Comparison of ENCODE assay signal across 15 cellular contexts in genomic region chr11:1260620-1261019, GRCh38. TPM values are rescaled to one million over a fixed set of nuclear protein-coding genes. Genes with fewer than 3 reads are reported as not detected.
DNase-seq lines count a peak whose midpoint lies in the region; ATAC-seq, FAIRE-seq and TF ChIP-seq lines count a peak whose summit lies in the region.
"Had no signal": no experiment of that assay in that cellular context is flagged by ENCODE, and none has a peak within 500 bp of the region (broad histone marks: within the 10 kb centered on the region; RNA-seq: fewer than 3 reads in every experiment).

No MANE protein-coding gene starts in this region.

- peaks cover 13% of the 10 kb centered on the region for H3K4me1 Mint-ChIP-seq in stimulated activated memory B cell treated with anti-CD40 and anti-IgM and Interleukin-4, amounts not matched to agents 10 μg/mL and 1 μg/mL and 100 μg/mL, for 72 hours

- H3K36me3 ChIP-seq in heart right ventricle (no peaks in the 10 kb centered on the region), kidney (ENCODE audit: control insufficient read depth in 1 of 2, insufficient read depth in 2 of 2, low read length in 2 of 2) (no peaks in the 10 kb centered on the region), esophagus muscularis mucosa (no peaks in the 10 kb centered on the region)

- ATAC-seq in Right ventricle myocardium inferior = no peak
- no peak for ATAC-seq in heart right ventricle
- no peak for ATAC-seq in stimulated activated memory B cell treated with anti-CD40 and anti-IgM and Interleukin-4, amounts not matched to agents 10 μg/mL and 1 μg/mL and 100 μg/mL, for 72 hours

- H3K27me3 Mint-ChIP-seq in stimulated activated memory B cell treated with anti-CD40 and anti-IgM and Interleukin-4, amounts not matched to agents 10 μg/mL and 1 μg/mL and 100 μg/mL, for 72 hours = no peaks in the 10 kb centered on the region

- peaks cover 13% of the 10 kb centered on the region for H3K36me3 Mint-ChIP-seq in stimulated activated memory B cell treated with anti-CD40 and anti-IgM and Interleukin-4, amounts not matched to agents 10 μg/mL and 1 μg/mL and 100 μg/mL, for 72 hours
- H3K36me3 Mint-ChIP-seq: CD8-positive, alpha-beta memory T cell had no signal

- no peak overlapping the region for H3K27ac Mint-ChIP-seq in stimulated activated memory B cell treated with anti-CD40 and anti-IgM and Interleukin-4, amounts not matched to agents 10 μg/mL and 1 μg/mL and 100 μg/mL, for 72 hours

- DNase-seq in Right ventricle myocardium inferior (ENCODE audit: missing footprints) (peak; percentile 68), heart right ventricle (no peak), RWPE1 (ENCODE audit: low spot score) (no peak), kidney (peak; percentile 72), esophagus muscularis mucosa (ENCODE audit: extremely low spot score) (no peak), NCI-H510A treated with DMSO at 0.1 percent for 48 hours (lab: John Stamatoyannopoulos, UW) (no peak), AML-193 (lab: John Stamatoyannopoulos, UW) (no peak)

- H3K4me3 ChIP-seq in heart right ventricle (no peak overlapping the region), kidney (ENCODE audit: low read length in 2 of 2) (no peak overlapping the region), esophagus muscularis mucosa (no peak overlapping the region)
- H3K4me3 ChIP-seq: BLaER1, GM23248 had no signal

- TF ChIP-seq CTCF in heart right ventricle (IDR thresholded peaks at IDR 0.05) (no peak), RWPE1 (conservative IDR thresholded peaks at IDR 0.05; ENCODE audit: low read depth) (no peak), kidney (IDR thresholded peaks at IDR 0.05; ENCODE audit: borderline replicate concordance, extremely low read depth, insufficient read depth) (no peak), esophagus muscularis mucosa (IDR thresholded peaks at IDR 0.05) (no peak)

- peaks cover 4 to 17% (median 14%) of the 10 kb centered on the region in 9 donors for H3K4me1 ChIP-seq in heart right ventricle
- peaks cover 5 to 11% of the 10 kb centered on the region in 2 donors for H3K4me1 ChIP-seq in kidney (ENCODE audit: control insufficient read depth in 1 of 2, insufficient read depth in 1 of 2, low read depth in 1 of 2, low read length in 2 of 2)
- H3K4me1 ChIP-seq in esophagus muscularis mucosa = peaks cover 16 to 25% (median 20%) of the 10 kb centered on the region in 4 donors

- no peak overlapping the region for H3K9ac ChIP-seq in kidney (ENCODE audit: low read length in 2 of 2)
- H3K9ac ChIP-seq: BLaER1, GM23248 had no signal

- WGBS in heart right ventricle, 2 donors = 86 to 91% methylated on average over 16 to 17 of the region's 17 CpGs
- 100% methylated on average over 4 of the region's 17 CpGs for WGBS in esophagus muscularis mucosa

- TF ChIP-seq EP300 in esophagus muscularis mucosa (IDR thresholded peaks at IDR 0.05) = no peak

- intact Hi-C loops in Right ventricle myocardium inferior (cut with DNase I) (loop anchor here (5.0 kb wide), 1 partner anchor 257 kb away; no protein-coding TSS in a partner anchor), heart right ventricle (cut with DNase I) (loop anchor here in 2 of 10 donors (10.0 kb wide), 1 partner anchor 254 kb away; no protein-coding TSS in a partner anchor), kidney (cut with DNase I) (no loop called here), esophagus muscularis mucosa (cut with DNase I) (loop anchor here (5.0 to 10.0 kb wide), 4 partner anchors 47 to 262 kb away; partner anchors contain the start of genes BRSK2 and TOLLIP)

- FAIRE-seq in kidney (lab: Jason Lieb, UNC) = no peak

- H3K27me3 ChIP-seq in heart right ventricle (no peaks in the 10 kb centered on the region), esophagus muscularis mucosa (no peaks in the 10 kb centered on the region)
- H3K27me3 ChIP-seq: BLaER1 had no signal

- no peak for TF ChIP-seq POLR2A in esophagus muscularis mucosa (IDR thresholded peaks at IDR 0.05; ENCODE audit: low read depth)

- CTCF ChIA-PET in RWPE1 (lab: Yijun Ruan, JAX) = no interaction called here

- no peak overlapping the region for H3K27ac ChIP-seq in heart right ventricle
- peak overlapping the region; percentile 21; the same call in 1 of the 2 replicates for H3K27ac ChIP-seq in RWPE1
- no peak overlapping the region for H3K27ac ChIP-seq in kidney (ENCODE audit: low read depth in 2 of 2, low read length in 2 of 2)
- H3K27ac ChIP-seq in esophagus muscularis mucosa (replicated peaks in 1 of 4) = no peak overlapping the region
- H3K27ac ChIP-seq: 22Rv1, BLaER1, GM23248 had no signal

- POLR2A ChIA-PET in RWPE1 (lab: Yijun Ruan, JAX; ENCODE audit: low non-redundant PET) = no interaction called here

- peak overlapping the region; percentile 6 for H3K4me3 Mint-ChIP-seq in stimulated activated memory B cell treated with anti-CD40 and anti-IgM and Interleukin-4, amounts not matched to agents 10 μg/mL and 1 μg/mL and 100 μg/mL, for 72 hours

- peaks cover 10% of the 10 kb centered on the region for H3K9me3 Mint-ChIP-seq in stimulated activated memory B cell treated with anti-CD40 and anti-IgM and Interleukin-4, amounts not matched to agents 10 μg/mL and 1 μg/mL and 100 μg/mL, for 72 hours

- no peaks in the 10 kb centered on the region for H3K9me3 ChIP-seq in heart right ventricle
- H3K9me3 ChIP-seq in kidney (ENCODE audit: control insufficient read depth in 1 of 2, low read length in 2 of 2) = no peaks in the 10 kb centered on the region
- H3K9me3 ChIP-seq in esophagus muscularis mucosa = no peaks in the 10 kb centered on the region

RNA-seq across cellular contexts. Expression of gene MUC5B, which starts 37.8 kb away (rescaled TPM):
- not detected for total RNA-seq in Right ventricle myocardium inferior
- not detected for total RNA-seq in heart right ventricle
- not detected for polyA plus RNA-seq in heart right ventricle
- 0.38 TPM for total RNA-seq in kidney
- not detected for polyA plus RNA-seq in kidney (ENCODE audit: insufficient read depth, low read depth, low replicate concordance)
- under 1 TPM in 3 of 4 donors, not detected in 1; under 0.01 to 0.45 (median 0.06) TPM for total RNA-seq in esophagus muscularis mucosa
- total RNA-seq: A673; Caco-2; CD8-positive, alpha-beta memory T cell; Daoy; GM23248 had no signal
- polyA plus RNA-seq: CD8-positive, alpha-beta memory T cell; GM23248 had no signal

RNA-seq across cellular contexts. Expression of gene TOLLIP, which starts 48.8 kb away (rescaled TPM):
- total RNA-seq in Right ventricle myocardium inferior (46.8 TPM), heart right ventricle (10 to 100 TPM; 34.3 to 53.6 (median 45.2) TPM), kidney (65.5 TPM), esophagus muscularis mucosa (10 to 100 TPM; 33.2 to 71.6 (median 58.6) TPM)
- polyA plus RNA-seq in heart right ventricle (10 to 100 TPM; 19.0 to 32.5 TPM), kidney (ENCODE audit: insufficient read depth, low read depth, low replicate concordance) (88.0 TPM)

Comparison
In these comparisons a context has a peak if more than half of its experiments do, and no peak if none do; other contexts are left out.
1. DNase-seq: peak in Right ventricle myocardium inferior (single experiment) and kidney (single experiment); none in heart right ventricle (0 of 2), RWPE1 (single experiment), esophagus muscularis mucosa (single experiment), NCI-H510A treated with DMSO at 0.1 percent for 48 hours (single experiment) and AML-193 (0 of 2).